In the genomic region with DNA sequence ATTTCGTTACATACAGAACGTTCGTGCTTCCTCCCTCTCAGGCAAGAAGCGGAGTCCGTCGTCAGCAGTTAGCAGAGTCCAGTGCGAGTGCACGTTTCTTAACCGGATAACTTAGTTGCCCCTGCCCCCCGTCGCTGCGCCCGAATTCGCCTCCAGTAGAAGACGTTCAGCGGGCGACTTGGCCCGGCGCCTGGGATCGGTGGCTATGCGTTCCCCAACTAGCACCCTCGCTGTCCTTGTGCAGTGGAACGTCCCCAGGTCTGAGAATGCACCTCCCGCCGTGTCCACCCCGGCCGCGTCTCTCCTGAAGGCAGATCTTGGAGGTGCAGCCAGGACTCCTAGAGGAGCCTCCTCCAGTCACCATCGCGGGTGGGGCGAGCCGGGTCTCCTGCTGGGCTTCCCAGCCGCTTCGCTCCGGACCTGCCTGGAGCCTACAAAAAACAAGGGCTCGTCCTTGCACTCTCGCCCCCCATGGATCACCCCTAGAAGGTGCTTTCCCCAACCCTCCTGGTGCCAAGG, we compare ENCODE assay signal across 9 cellular contexts. TPM values are rescaled to one million over a fixed set of nuclear protein-coding genes. Genes with fewer than 3 reads are reported as not detected.
A peak's percentile ranks its signal among the peaks of the same experiment; 100 is the strongest.
DNase-seq lines count a peak whose midpoint lies in the region; TF ChIP-seq lines count a peak whose summit lies in the region.
"Had no signal": no experiment of that assay in that cellular context is flagged by ENCODE, and none has a peak within 500 bp of the region (broad histone marks: within the 10 kb centered on the region; RNA-seq: fewer than 3 reads in every experiment).

No MANE protein-coding gene starts in this region.

- no peak overlapping the region for H2AK5ac ChIP-seq in neuronal stem cell (ENCODE audit: low read depth, low read length)

- H3K18ac ChIP-seq in neuronal stem cell (ENCODE audit: low read length) = peak overlapping the region; percentile 77

- H3K4me1 Mint-ChIP-seq in endothelial cell (ENCODE audit: unreplicated experiment) = peaks cover 23% of the 10 kb centered on the region

- no peaks in the 10 kb centered on the region for H3K9me3 ChIP-seq in neuronal stem cell (replicated peaks in 1 of 2; ENCODE audit: control insufficient read depth in 2 of 2, insufficient read depth in 1 of 2, low read depth in 1 of 2, low read length in 2 of 2)

- peaks cover 3 to 52% (median 31%) of the 10 kb centered on the region in 3 experiments for H3K27me3 ChIP-seq in neuronal stem cell (ENCODE audit: control insufficient read depth in 3 of 3, insufficient read depth in 3 of 3, low read depth in 1 of 3, low read length in 3 of 3)

- H3K14ac ChIP-seq in neuronal stem cell (ENCODE audit: low read length) = no peak overlapping the region

- no peak overlapping the region for H3K9ac ChIP-seq in neuronal stem cell (ENCODE audit: low read depth, low read length, poor library complexity)

- no peak overlapping the region for H3K4ac ChIP-seq in neuronal stem cell (ENCODE audit: low read length)

- H3K4me1 ChIP-seq in neuronal stem cell (ENCODE audit: control insufficient read depth in 2 of 2, insufficient read depth in 1 of 2, low read depth in 1 of 2, low read length in 2 of 2) = peaks cover 0 to 15% of the 10 kb centered on the region in 2 donors

- H2BK120ac ChIP-seq in neuronal stem cell (ENCODE audit: low read depth, low read length) = no peak overlapping the region

- no peak overlapping the region for H2BK15ac ChIP-seq in neuronal stem cell (ENCODE audit: low read length)

- H3K27ac ChIP-seq in neuronal stem cell (replicated peaks; ENCODE audit: low read length) = no peak overlapping the region

- H3K9me3 Mint-ChIP-seq in endothelial cell (ENCODE audit: unreplicated experiment) = no peaks in the 10 kb centered on the region

- peak overlapping the region; percentile 90 for H3K4me3 Mint-ChIP-seq in endothelial cell (ENCODE audit: unreplicated experiment)

- H4K91ac ChIP-seq in neuronal stem cell (ENCODE audit: low read depth, low read length, poor library complexity) = no peak overlapping the region

- no peaks in the 10 kb centered on the region for H3K36me3 ChIP-seq in neuronal stem cell (replicated peaks in 1 of 2; ENCODE audit: control insufficient read depth in 2 of 2, insufficient read depth in 2 of 2, low read length in 2 of 2)

- no peak overlapping the region for H2BK5ac ChIP-seq in neuronal stem cell (ENCODE audit: low read length)

- no peaks in the 10 kb centered on the region for H3K36me3 Mint-ChIP-seq in endothelial cell (ENCODE audit: low read depth, unreplicated experiment)

- peak overlapping the region; percentile 65 for H3K27ac Mint-ChIP-seq in endothelial cell (ENCODE audit: unreplicated experiment)

- H3K79me1 ChIP-seq in neuronal stem cell (ENCODE audit: low read depth, low read length) = no peaks in the 10 kb centered on the region

- no peak overlapping the region for H4K8ac ChIP-seq in neuronal stem cell (ENCODE audit: low read depth, low read length)

- H2AFZ ChIP-seq in neuronal stem cell (ENCODE audit: low read length) = peak overlapping the region; percentile 87

- no CpG with 5 or more reads among the region's 37 CpGs for WGBS in neuronal stem cell (ENCODE audit: extremely low coverage in 2 of 2, insufficient read length in 2 of 2, insufficient replicate concordance in 1 of 2), 2 donors

- peaks cover 11% of the 10 kb centered on the region for H3K27me3 Mint-ChIP-seq in endothelial cell (ENCODE audit: unreplicated experiment)

- peak overlapping the region; percentile 32 to 63 for H3K4me3 ChIP-seq in neuronal stem cell (ENCODE audit: low read length in 2 of 2)

- no peak overlapping the region for H3K23ac ChIP-seq in neuronal stem cell (ENCODE audit: low read depth, low read length, poor library complexity)

- TF ChIP-seq CTCF in endothelial cell (IDR thresholded peaks at IDR 0.05; ENCODE audit: unreplicated experiment) = no peak

- H2BK12ac ChIP-seq in neuronal stem cell (ENCODE audit: low read length) = no peak overlapping the region

- DNase-seq in COLO668 (lab: John Stamatoyannopoulos, UW; ENCODE audit: unreplicated experiment) (peak; percentile 50), NCI-H2029 treated with DMSO at 0.1 percent for 48 hours (lab: John Stamatoyannopoulos, UW) (peak; percentile 26), endothelial cell (ENCODE audit: low spot score) (peak; percentile 25), neuronal stem cell (ENCODE audit: low spot score) (no peak), dedifferentiated amniotic fluid mesenchymal stem cell (ENCODE audit: extremely low spot score) (no peak), AG20443 (ENCODE audit: low spot score) (no peak), AG08395 (ENCODE audit: low spot score) (no peak)
- DNase-seq in stimulated activated CD4-positive, alpha-beta T cell treated with anti-CD3 and anti-CD28 coated beads, Interleukin-4, amount 100 ng/mL, for 24 hours = no peak
- DNase-seq: GDM1 had no signal

- H3K4me2 ChIP-seq in neuronal stem cell (ENCODE audit: insufficient read depth, low read length, poor library complexity, severe bottlenecking) = peak overlapping the region; percentile 87

RNA-seq across cellular contexts. Expression of a gene that starts 0.9 kb away (rescaled TPM):
- total RNA-seq in endothelial cell (ENCODE audit: unreplicated experiment) = 1.0 TPM
- polyA plus RNA-seq in neuronal stem cell (2013, experiment 1 of 2) = 0.82 TPM
- 0.80 TPM for polyA plus RNA-seq in neuronal stem cell (2013, experiment 2 of 2)

Comparison
In these comparisons a context has a peak if more than half of its experiments do, and no peak if none do; other contexts are left out.
1. DNase-seq: peak in COLO668 (single experiment), NCI-H2029 treated with DMSO at 0.1 percent for 48 hours (single experiment) and endothelial cell (single experiment); none in neuronal stem cell (single experiment), dedifferentiated amniotic fluid mesenchymal stem cell (single experiment), AG20443 (single experiment), stimulated activated CD4-positive, alpha-beta T cell treated with anti-CD3 and anti-CD28 coated beads, Interleukin-4, amount 100 ng/mL, for 24 hours (single experiment) and AG08395 (single experiment).